Comparison of ENCODE assay signal across 8 cellular contexts in the genomic region with DNA sequence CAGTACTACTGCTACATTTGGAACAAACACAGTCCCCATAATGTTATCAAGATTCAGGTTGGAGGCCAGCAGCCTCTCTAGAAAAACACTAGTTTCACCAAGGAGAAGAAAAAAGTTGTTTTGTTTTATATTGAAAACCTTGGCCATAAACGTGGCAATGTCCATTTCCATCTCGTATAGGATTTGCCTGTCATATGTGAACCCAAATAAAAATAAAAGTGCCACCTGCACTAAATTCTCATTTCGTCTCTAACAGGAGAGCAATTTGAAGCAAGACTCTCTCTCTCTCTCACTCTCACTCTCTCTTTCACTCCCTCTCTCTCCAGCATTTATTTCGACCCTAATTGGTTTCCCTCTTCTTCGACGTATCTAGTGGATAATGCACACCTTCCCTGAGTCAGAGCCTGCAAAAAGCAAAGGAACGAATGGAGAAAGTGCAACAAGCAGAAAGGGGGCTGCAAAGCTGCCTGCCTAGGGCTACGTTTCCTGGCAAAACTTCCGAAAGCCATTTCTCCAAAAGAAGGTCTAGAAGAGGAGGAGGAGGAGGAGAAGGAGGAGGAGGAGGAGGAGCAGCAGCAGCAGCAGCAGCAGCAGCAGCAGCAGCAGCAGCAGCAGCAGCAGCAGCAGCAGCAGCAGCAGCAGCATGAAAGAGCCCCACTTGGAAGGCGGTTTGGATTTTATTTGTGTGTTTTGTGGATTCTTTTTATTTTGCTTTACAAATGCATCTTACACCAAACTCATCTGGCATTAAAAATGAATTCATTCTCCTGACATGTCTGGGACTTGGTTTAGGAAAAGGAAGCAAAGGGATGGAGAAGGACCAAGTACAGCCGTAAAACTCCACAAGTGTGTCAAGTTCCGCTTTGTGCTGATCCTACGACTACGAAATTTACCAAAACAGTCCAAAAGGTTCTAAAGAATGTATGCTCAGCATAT. TPM values are rescaled to one million over a fixed set of nuclear protein-coding genes. Genes with fewer than 3 reads are reported as not detected.
DNase-seq lines count a peak whose midpoint lies in the region; ATAC-seq and TF ChIP-seq lines count a peak whose summit lies in the region.

No MANE protein-coding gene starts in this region.

- peaks cover 58% of the 10 kb centered on the region for H3K36me3 ChIP-seq in DOHH2 (ENCODE audit: control insufficient read depth, low read length)
- H3K36me3 ChIP-seq in ovary: no peaks in the 10 kb centered on the region

- no peak for TF ChIP-seq CTCF in DOHH2 (IDR thresholded peaks at IDR 0.05; ENCODE audit: low read depth, low read length, poor library complexity, severe bottlenecking)
- TF ChIP-seq CTCF in epithelial cell of esophagus (IDR thresholded peaks at IDR 0.05; ENCODE audit: insufficient read depth, low read depth, low read length, missing control alignments): no peak
- TF ChIP-seq CTCF in ovary (IDR thresholded peaks at IDR 0.05): no peak

- H3K9me3 ChIP-seq in DOHH2 (ENCODE audit: control insufficient read depth, insufficient read depth, low read length) (no peaks in the 10 kb centered on the region), ovary (no peaks in the 10 kb centered on the region)

- H4K20me1 ChIP-seq in DOHH2 (ENCODE audit: control insufficient read depth, insufficient read depth, low read depth, low read length): no peaks in the 10 kb centered on the region

- 5 to 9% (median 6%) methylated on average over 14 of the region's 14 CpGs for WGBS in ovary, 3 donors

- peak overlapping the region; percentile 82 for H3K4me3 ChIP-seq in DOHH2 (ENCODE audit: low read length)
- H3K4me3 ChIP-seq in epithelial cell of esophagus (ENCODE audit: low read length): peak overlapping the region; percentile 63
- H3K4me3 ChIP-seq in ovary: peak overlapping the region; percentile 42

- intact Hi-C loops in ovary (cut with DNase I): loop anchor here (10.0 kb wide), 4 partner anchors 161 to 341 kb away; no protein-coding TSS in a partner anchor

- DNase-seq in NCI-H526 treated with DMSO at 0.1 percent for 48 hours (lab: John Stamatoyannopoulos, UW) (peak; percentile 64), epithelial cell of esophagus (ENCODE audit: low read depth) (no peak), ovary (peak in 3 of 5 donors; percentile 17 to 22 (median 22)), UCSD-AML1 (lab: John Stamatoyannopoulos, UW; ENCODE audit: unreplicated experiment) (no peak), KG1 (lab: John Stamatoyannopoulos, UW) (no peak)
- DNase-seq in activated CD8-positive, alpha-beta memory T cell treated with anti-CD3 and anti-CD28 coated beads for 24 hours: no peak

- no peak for TF ChIP-seq EP300 in ovary (IDR thresholded peaks at IDR 0.05)

- no peaks in the 10 kb centered on the region for H3K9me2 ChIP-seq in DOHH2 (replicated peaks; ENCODE audit: control insufficient read depth, low read length)

- no peaks in the 10 kb centered on the region for H3K27me3 ChIP-seq in DOHH2 (ENCODE audit: control insufficient read depth, low read length)
- H3K27me3 ChIP-seq in ovary: no peaks in the 10 kb centered on the region

- ATAC-seq in HG03139 (IDR thresholded peaks at IDR 0.05; ENCODE audit: unreplicated experiment): no peak

- peaks cover 79% of the 10 kb centered on the region for H3K79me2 ChIP-seq in DOHH2 (ENCODE audit: control insufficient read depth, low read length)

- peaks cover 9% of the 10 kb centered on the region for H3F3A ChIP-seq in DOHH2 (ENCODE audit: control insufficient read depth, insufficient read depth)

- H3K4me1 ChIP-seq in DOHH2 (ENCODE audit: control insufficient read depth, low read length): peaks cover 33% of the 10 kb centered on the region
- H3K4me1 ChIP-seq in ovary (ENCODE audit: insufficient read depth): no peaks in the 10 kb centered on the region

- TF ChIP-seq POLR2A in ovary (IDR thresholded peaks at IDR 0.05): no peak

- peak overlapping the region; percentile 22 for H3K27ac ChIP-seq in DOHH2 (ENCODE audit: low read depth, low read length)
- H3K27ac ChIP-seq in ovary: no peak overlapping the region

- H3K4me2 ChIP-seq in DOHH2 (ENCODE audit: low read length): peak overlapping the region; percentile 66

RNA-seq across cellular contexts. Expression of a gene that starts 2.1 kb away (rescaled TPM):
- total RNA-seq in ovary: 100 to 1,000 TPM in 5 of 7 donors, 10 to 100 TPM in 2; 88.3 to 131 (median 119) TPM
- 10 to 100 TPM; 36.5 to 69.1 TPM for polyA plus RNA-seq in ovary

Comparison
In these comparisons a context has a peak if more than half of its experiments do, and no peak if none do; other contexts are left out.
1. DNase-seq: peak in NCI-H526 treated with DMSO at 0.1 percent for 48 hours (single experiment) and ovary (3 of 5); none in epithelial cell of esophagus (single experiment), UCSD-AML1 (single experiment), KG1 (single experiment) and activated CD8-positive, alpha-beta memory T cell treated with anti-CD3 and anti-CD28 coated beads for 24 hours (single experiment).
2. Peak in every context shown above with its lines, with median percentiles within 50 percentile points of each other: H3K4me3 ChIP-seq.